In genomic region chr19:11014403-11014911, GRCh38 we compare ENCODE assay signal across 16 cellular contexts. TPM values are rescaled to one million over a fixed set of nuclear protein-coding genes. Genes with fewer than 3 reads are reported as not detected.
DNase-seq lines count a peak whose midpoint lies in the region; ATAC-seq and TF ChIP-seq lines count a peak whose summit lies in the region.
"Had no signal": no experiment of that assay in that cellular context is flagged by ENCODE, and none has a peak within 500 bp of the region (broad histone marks: within the 10 kb centered on the region; RNA-seq: fewer than 3 reads in every experiment).

No MANE protein-coding gene starts in this region.

- intact Hi-C loops in PC-3 (cut with micrococcal nuclease) = no loop called here
- intact Hi-C loops in activated CD4-positive, alpha-beta T cell treated with anti-CD3 and anti-CD28 coated beads for 36 hours (cut with DNase I, micrococcal nuclease) = loop anchor here (5.0 kb wide), 2 partner anchors 72 to 77 kb away; no protein-coding TSS in a partner anchor
- intact Hi-C loops in left lung (cut with DNase I) = no loop called here

- no peak overlapping the region for H2BK5ac ChIP-seq in H9 (ENCODE audit: insufficient read length, low read length)

- H2BK120ac ChIP-seq in H9 (ENCODE audit: low read depth, low read length, poor library complexity, severe bottlenecking) = no peak overlapping the region

- no peaks in the 10 kb centered on the region for H3K23me2 ChIP-seq in H9 (ENCODE audit: insufficient read length, low read depth, low read length, poor library complexity, severe bottlenecking)

- no peak overlapping the region for H3K14ac ChIP-seq in H9 (ENCODE audit: insufficient read depth, low read length)

- H3K9me3 ChIP-seq in H9 (ENCODE audit: control insufficient read depth, low read depth, low read length) (no peaks in the 10 kb centered on the region), PC-3 (ENCODE audit: low read length) (no peaks in the 10 kb centered on the region), osteoblast (ENCODE audit: low read depth, low read length) (no peaks in the 10 kb centered on the region), left lung (no peaks in the 10 kb centered on the region)
- H3K9me3 ChIP-seq: MG63 had no signal

- H3K4me3 ChIP-seq in PC-3 (ENCODE audit: low read length) = no peak overlapping the region
- no peak overlapping the region for H3K4me3 ChIP-seq in osteoblast (ENCODE audit: insufficient read depth, low read length)
- no peak overlapping the region for H3K4me3 ChIP-seq in left lung
- H3K4me3 ChIP-seq: MG63, PC-9 had no signal

- no peaks in the 10 kb centered on the region for H3F3A ChIP-seq in PC-3 (ENCODE audit: low read length, unreplicated experiment)

- no peak overlapping the region for H2BK12ac ChIP-seq in H9 (ENCODE audit: insufficient read length, low read depth, low read length)

- no peak overlapping the region for H4K5ac ChIP-seq in H9 (ENCODE audit: insufficient read length, low read depth, low read length)

- CTCF ChIA-PET in PC-3 (lab: Charles Lee) = no interaction called here
- CTCF ChIA-PET in activated CD4-positive, alpha-beta T cell treated with anti-CD3 and anti-CD28 coated beads for 36 hours (lab: Charles Lee) = no interaction called here

- H2AFZ ChIP-seq in H9 (ENCODE audit: low read length) (no peak overlapping the region), PC-3 (ENCODE audit: low read length) (no peak overlapping the region), osteoblast (ENCODE audit: low read length) (no peak overlapping the region)
- H2AFZ ChIP-seq: PC-9 had no signal

- POLR2A ChIA-PET in PC-3 (lab: Charles Lee; ENCODE audit: unreplicated experiment) = no interaction called here
- POLR2A ChIA-PET in activated CD4-positive, alpha-beta T cell treated with anti-CD3 and anti-CD28 coated beads for 36 hours (lab: Charles Lee) = no interaction called here

- H3K4ac ChIP-seq in H9 (ENCODE audit: low read depth, low read length) = no peak overlapping the region

- no peaks in the 10 kb centered on the region for H4K20me1 ChIP-seq in H9 (ENCODE audit: control insufficient read depth, insufficient read depth, insufficient read length)
- no peaks in the 10 kb centered on the region for H4K20me1 ChIP-seq in PC-3 (ENCODE audit: low read length)
- peaks cover 14% of the 10 kb centered on the region for H4K20me1 ChIP-seq in osteoblast (ENCODE audit: insufficient read depth, low read length)

- H2BK20ac ChIP-seq in H9 (ENCODE audit: low read depth, low read length, poor library complexity, severe bottlenecking) = no peak overlapping the region

- DNase-seq in H9 (peak; percentile 47), PC-3 (no peak), endothelial cell (ENCODE audit: low spot score) (no peak), osteoblast (ENCODE audit: insufficient read length, low spot score, missing footprints) (peak; percentile 42), left lung (no peak)
- no peak for DNase-seq in activated CD4-positive, alpha-beta T cell treated with anti-CD3 and anti-CD28 coated beads, Interleukin-2, amount 50 U/mL, for 1 hour
- DNase-seq in activated CD4-positive, alpha-beta T cell treated with anti-CD3 and anti-CD28 coated beads for 36 hours = no peak
- DNase-seq: C1 segment of cervical spinal cord, DMS 273 treated with DMSO at 0.1 percent for 48 hours, MG63, NCI-H1092 treated with DMSO at 0.1 percent for 48 hours, NCI-H1694, NCI-H345, NCI-H69, PC-9 had no signal

- H3K27me3 Mint-ChIP-seq in H9 (ENCODE audit: low read depth) (peaks cover 1% of the 10 kb centered on the region; the same call in 1 of the 2 replicates), endothelial cell (ENCODE audit: unreplicated experiment) (peaks cover 6% of the 10 kb centered on the region)
- H3K27me3 Mint-ChIP-seq in activated CD4-positive, alpha-beta T cell treated with anti-CD3 and anti-CD28 coated beads for 36 hours = no peaks in the 10 kb centered on the region

- H3K23ac ChIP-seq in H9 (ENCODE audit: insufficient read length, low read depth, low read length) = no peak overlapping the region

- H2BK15ac ChIP-seq in H9 (ENCODE audit: low read depth, low read length) = no peak overlapping the region

- peak; percentile 29; the same call in 1 of the 2 replicates for ATAC-seq in PC-3
- no peak for ATAC-seq in HG03280 (IDR thresholded peaks at IDR 0.05; ENCODE audit: unreplicated experiment)
- no peak for ATAC-seq in activated CD4-positive, alpha-beta T cell treated with anti-CD3 and anti-CD28 coated beads for 36 hours
- ATAC-seq in left lung = no peak

- H3K9me2 ChIP-seq in PC-3 (replicated peaks; ENCODE audit: low read length) = no peaks in the 10 kb centered on the region

- H3K56ac ChIP-seq in H9 (ENCODE audit: insufficient read length, low read depth, low read length) = no peak overlapping the region

- H3K36me3 Mint-ChIP-seq in H9 (ENCODE audit: insufficient read depth in 1 of 3, low read depth in 3 of 3) = peaks cover 55 to 96% (median 95%) of the 10 kb centered on the region in 3 experiments; a peak in 6 of 7 replicates
- H3K36me3 Mint-ChIP-seq in endothelial cell (ENCODE audit: low read depth, unreplicated experiment) = peaks cover 73% of the 10 kb centered on the region
- peaks cover 43% of the 10 kb centered on the region for H3K36me3 Mint-ChIP-seq in activated CD4-positive, alpha-beta T cell treated with anti-CD3 and anti-CD28 coated beads for 36 hours (ENCODE audit: low read depth)

- peaks cover 65% of the 10 kb centered on the region for H3K36me3 ChIP-seq in PC-3 (ENCODE audit: low read depth, low read length)
- peaks cover 69% of the 10 kb centered on the region for H3K36me3 ChIP-seq in osteoblast (ENCODE audit: insufficient read depth, low read length)
- peaks cover 0 to 100% of the 10 kb centered on the region in 2 donors for H3K36me3 ChIP-seq in left lung

- H3K4me1 ChIP-seq in H9 (ENCODE audit: insufficient read depth, low read length) = no peaks in the 10 kb centered on the region
- H3K4me1 ChIP-seq in PC-3 (ENCODE audit: insufficient read depth, low read length) = no peaks in the 10 kb centered on the region
- peaks cover 34% of the 10 kb centered on the region for H3K4me1 ChIP-seq in osteoblast (ENCODE audit: insufficient read depth, low read length)
- no peaks in the 10 kb centered on the region for H3K4me1 ChIP-seq in left lung

- no peaks in the 10 kb centered on the region for H3K27me3 ChIP-seq in H9 (ENCODE audit: insufficient read depth, low read length)
- H3K27me3 ChIP-seq in PC-3 (ENCODE audit: low read length) = no peaks in the 10 kb centered on the region
- no peaks in the 10 kb centered on the region for H3K27me3 ChIP-seq in osteoblast (ENCODE audit: insufficient read depth, low read length)
- H3K27me3 ChIP-seq in left lung = no peaks in the 10 kb centered on the region
- H3K27me3 ChIP-seq: MG63 had no signal

- no peak overlapping the region for H3K27ac ChIP-seq in H9 (ENCODE audit: insufficient read length, low read depth, low read length)
- no peak overlapping the region for H3K27ac ChIP-seq in PC-3 (ENCODE audit: low read length)
- H3K27ac ChIP-seq in osteoblast (ENCODE audit: low read depth, low read length) = no peak overlapping the region
- H3K27ac ChIP-seq in left lung = no peak overlapping the region
- H3K27ac ChIP-seq: PC-9 had no signal

- no TSS peak for BruUV-seq in PC-3 (replicated peaks; lab: Mats Ljungman, UMichigan)

- no peak overlapping the region for H3T11ph ChIP-seq in H9 (ENCODE audit: low read length)

- H3K27ac Mint-ChIP-seq in H9 (peak overlapping the region in 2 of 3 experiments; percentile 63 to 66; a peak in 4 of 7 replicates), endothelial cell (ENCODE audit: unreplicated experiment) (peak overlapping the region; percentile 77)
- H3K27ac Mint-ChIP-seq in activated CD4-positive, alpha-beta T cell treated with anti-CD3 and anti-CD28 coated beads for 36 hours = no peak overlapping the region

- H3K4me3 Mint-ChIP-seq in H9 (no peak overlapping the region; a peak in 1 of 5 replicates), endothelial cell (ENCODE audit: unreplicated experiment) (peak overlapping the region; percentile 81)
- no peak overlapping the region for H3K4me3 Mint-ChIP-seq in activated CD4-positive, alpha-beta T cell treated with anti-CD3 and anti-CD28 coated beads for 36 hours

- no peak overlapping the region for H3K18ac ChIP-seq in H9 (ENCODE audit: insufficient read length, low read depth, low read length)

- TF ChIP-seq CTCF in H9 (conservative IDR thresholded peaks at IDR 0.05) = peak; percentile 45
- peak; percentile 16; the same call in 1 of the 2 replicates for TF ChIP-seq CTCF in PC-3 (conservative IDR thresholded peaks at IDR 0.05; ENCODE audit: low read depth, low read length)
- no peak for TF ChIP-seq CTCF in endothelial cell (IDR thresholded peaks at IDR 0.05; ENCODE audit: unreplicated experiment)
- TF ChIP-seq CTCF in osteoblast (IDR thresholded peaks at IDR 0.05; ENCODE audit: extremely low read depth, low read depth, low read length) = no peak
- TF ChIP-seq CTCF in left lung (IDR thresholded peaks at IDR 0.05) = no peak

- no peak overlapping the region for H2AK5ac ChIP-seq in H9 (ENCODE audit: insufficient read length, low read length)

- H3K9me3 Mint-ChIP-seq in H9 (no peaks in the 10 kb centered on the region), endothelial cell (ENCODE audit: unreplicated experiment) (no peaks in the 10 kb centered on the region)
- no peaks in the 10 kb centered on the region for H3K9me3 Mint-ChIP-seq in activated CD4-positive, alpha-beta T cell treated with anti-CD3 and anti-CD28 coated beads for 36 hours (ENCODE audit: low read depth)

- H3K9ac ChIP-seq in H9 (ENCODE audit: extremely low read depth, insufficient read length, low read length) (no peak overlapping the region), PC-3 (ENCODE audit: low read length) (no peak overlapping the region)

- H4K91ac ChIP-seq in H9 (ENCODE audit: insufficient read length, low read depth, low read length) = no peak overlapping the region

- H3K79me2 ChIP-seq in H9 (ENCODE audit: insufficient read depth, low read length) = no peaks in the 10 kb centered on the region
- H3K79me2 ChIP-seq in PC-3 (ENCODE audit: low read length) = no peaks in the 10 kb centered on the region
- H3K79me2 ChIP-seq in osteoblast (ENCODE audit: insufficient read depth, low read length) = peaks cover 2% of the 10 kb centered on the region

- no peak overlapping the region for H4K8ac ChIP-seq in H9 (replicated peaks; ENCODE audit: insufficient read length, low read depth, low read length)

- H3K4me2 ChIP-seq in H9 (ENCODE audit: insufficient read depth, insufficient read length, low read length) (no peak overlapping the region), PC-3 (ENCODE audit: low read length) (no peak overlapping the region), osteoblast (ENCODE audit: insufficient read depth, low read length) (no peak overlapping the region)
- H3K4me2 ChIP-seq: PC-9 had no signal

- no peaks in the 10 kb centered on the region for H3K79me1 ChIP-seq in H9 (ENCODE audit: insufficient read depth, low read depth, low read length, poor library complexity, severe bottlenecking)

- H3K4me1 Mint-ChIP-seq in H9 (no peaks in the 10 kb centered on the region), endothelial cell (ENCODE audit: unreplicated experiment) (peaks cover 3% of the 10 kb centered on the region)
- H3K4me1 Mint-ChIP-seq in activated CD4-positive, alpha-beta T cell treated with anti-CD3 and anti-CD28 coated beads for 36 hours = no peaks in the 10 kb centered on the region

- no CpG with 5 or more reads among the region's 12 CpGs for WGBS in H9 (ENCODE audit: extremely low coverage, insufficient read length, low lambda C conversion rate)

RNA-seq across cellular contexts. Expression of gene SMARCA4, which starts 53.6 kb away (rescaled TPM):
- total RNA-seq in H9 (2021) (245 and 261 TPM in 2 replicates), PC-3 (2014; rRNA removed) (197 and 316 TPM in 2 replicates), endothelial cell (ENCODE audit: unreplicated experiment) (238 TPM), osteoblast (52.2 and 52.8 TPM in 2 replicates), left lung (100 to 1,000 TPM in 1 of 2 donors, 10 to 100 TPM in 1; 98.3 to 101 TPM)
- 100 to 1,000 TPM; 102 to 116 TPM for total RNA-seq in activated CD4-positive, alpha-beta T cell treated with anti-CD3 and anti-CD28 coated beads for 36 hours

Comparison
In these comparisons a context has a peak if more than half of its experiments do, and no peak if none do; other contexts are left out.
1. DNase-seq: peak in H9 (single experiment) and osteoblast (single experiment); none in PC-3 (single experiment), endothelial cell (single experiment), activated CD4-positive, alpha-beta T cell treated with anti-CD3 and anti-CD28 coated beads, Interleukin-2, amount 50 U/mL, for 1 hour (single experiment), activated CD4-positive, alpha-beta T cell treated with anti-CD3 and anti-CD28 coated beads for 36 hours (single experiment) and left lung (0 of 2).
2. CTCF ChIP-seq: peak in H9 (single experiment) and PC-3 (single experiment); none in endothelial cell (single experiment), osteoblast (single experiment) and left lung (0 of 2).
3. intact Hi-C loops: an anchor here in activated CD4-positive, alpha-beta T cell treated with anti-CD3 and anti-CD28 coated beads for 36 hours (5.0 kb wide); none called in PC-3 and left lung.